In genomic region chr2:207408086-207408794, GRCh38 we compare ENCODE assay signal across 8 cellular contexts.
A peak's percentile ranks its signal among the peaks of the same experiment; 100 is the strongest.
DNase-seq lines count a peak whose midpoint lies in the region; ATAC-seq and TF ChIP-seq lines count a peak whose summit lies in the region.

No MANE protein-coding gene starts in this region.

- DNase-seq in GM06990 (ENCODE audit: extremely low read depth, insufficient read length) (peak; percentile 26), NCI-H187 treated with DMSO at 0.1 percent for 48 hours (lab: John Stamatoyannopoulos, UW) (peak; percentile 47), breast epithelium (ENCODE audit: low spot score in 2 of 2) (peak in 1 of 2 donors; percentile 71), sigmoid colon (no peak), NCI-H524 (lab: John Stamatoyannopoulos, UW) (no peak), SKM-1 (lab: John Stamatoyannopoulos, UW; ENCODE audit: unreplicated experiment) (no peak)

- TF ChIP-seq CTCF in GM06990 (IDR thresholded peaks at IDR 0.05; ENCODE audit: insufficient read depth, low read length, poor library complexity, severe bottlenecking) (no peak), breast epithelium (IDR thresholded peaks at IDR 0.05) (no peak), sigmoid colon (IDR thresholded peaks at IDR 0.05) (no peak)

- TF ChIP-seq EP300 in sigmoid colon (IDR thresholded peaks at IDR 0.05): no peak

- H3K4me3 ChIP-seq in GM06990 (replicated peaks; ENCODE audit: low read depth, low read length) (no peak overlapping the region; the same call in 1 of the 2 replicates), breast epithelium (peak overlapping the region in 2 of 3 donors; percentile 3 to 48), skin epidermis (peak overlapping the region in 1 of 7 experiments; percentile 10), sigmoid colon (no peak overlapping the region)

- H3K36me3 ChIP-seq in GM06990 (ENCODE audit: control insufficient read depth, insufficient read depth, low read length) (no peaks in the 10 kb centered on the region), breast epithelium (no peaks in the 10 kb centered on the region), sigmoid colon (no peaks in the 10 kb centered on the region)

- H3K27ac ChIP-seq in breast epithelium (peak overlapping the region; percentile 40 to 46), skin epidermis (peak overlapping the region in 16 of 21 experiments; percentile 22 to 72 (median 52)), sigmoid colon (no peak overlapping the region)

- H3K4me1 ChIP-seq in breast epithelium: no peaks in the 10 kb centered on the region
- H3K4me1 ChIP-seq in sigmoid colon: peaks cover 0 to 15% (median 6%) of the 10 kb centered on the region in 4 donors

- 51 to 75% methylated on average over 8 of the region's 8 CpGs for WGBS in sigmoid colon, 2 donors

- no peak for TF ChIP-seq POLR2A in breast epithelium (IDR thresholded peaks at IDR 0.05)
- TF ChIP-seq POLR2A in sigmoid colon (IDR thresholded peaks at IDR 0.05): no peak

- H3K9me3 ChIP-seq in breast epithelium (no peaks in the 10 kb centered on the region), sigmoid colon (no peaks in the 10 kb centered on the region)

- no peaks in the 10 kb centered on the region for H3K27me3 ChIP-seq in GM06990 (replicated peaks; ENCODE audit: control insufficient read depth, insufficient read depth, low read length)
- peaks cover 0 to 5% of the 10 kb centered on the region in 2 donors for H3K27me3 ChIP-seq in breast epithelium
- H3K27me3 ChIP-seq in sigmoid colon: no peaks in the 10 kb centered on the region

- intact Hi-C loops in breast epithelium (cut with DNase I; ENCODE audit: low total_unique reads): no loop called here
- intact Hi-C loops in sigmoid colon (cut with DNase I): no loop called here

- ATAC-seq in HG02623 (IDR thresholded peaks at IDR 0.05; ENCODE audit: unreplicated experiment): peak; percentile 84

Comparison
In these comparisons a context has a peak if more than half of its experiments do, and no peak if none do; other contexts are left out.
1. DNase-seq: peak in GM06990 (single experiment) and NCI-H187 treated with DMSO at 0.1 percent for 48 hours (single experiment); none in sigmoid colon (single experiment), NCI-H524 (0 of 2) and SKM-1 (single experiment).
2. H3K4me3 ChIP-seq: peak in breast epithelium (2 of 3); none in GM06990 (single experiment) and sigmoid colon (0 of 4).
3. H3K27ac ChIP-seq: peak in breast epithelium (2 of 2) and skin epidermis (16 of 21); none in sigmoid colon (0 of 4).